ENCODE assay signal across 1 cellular context in the genomic region with DNA sequence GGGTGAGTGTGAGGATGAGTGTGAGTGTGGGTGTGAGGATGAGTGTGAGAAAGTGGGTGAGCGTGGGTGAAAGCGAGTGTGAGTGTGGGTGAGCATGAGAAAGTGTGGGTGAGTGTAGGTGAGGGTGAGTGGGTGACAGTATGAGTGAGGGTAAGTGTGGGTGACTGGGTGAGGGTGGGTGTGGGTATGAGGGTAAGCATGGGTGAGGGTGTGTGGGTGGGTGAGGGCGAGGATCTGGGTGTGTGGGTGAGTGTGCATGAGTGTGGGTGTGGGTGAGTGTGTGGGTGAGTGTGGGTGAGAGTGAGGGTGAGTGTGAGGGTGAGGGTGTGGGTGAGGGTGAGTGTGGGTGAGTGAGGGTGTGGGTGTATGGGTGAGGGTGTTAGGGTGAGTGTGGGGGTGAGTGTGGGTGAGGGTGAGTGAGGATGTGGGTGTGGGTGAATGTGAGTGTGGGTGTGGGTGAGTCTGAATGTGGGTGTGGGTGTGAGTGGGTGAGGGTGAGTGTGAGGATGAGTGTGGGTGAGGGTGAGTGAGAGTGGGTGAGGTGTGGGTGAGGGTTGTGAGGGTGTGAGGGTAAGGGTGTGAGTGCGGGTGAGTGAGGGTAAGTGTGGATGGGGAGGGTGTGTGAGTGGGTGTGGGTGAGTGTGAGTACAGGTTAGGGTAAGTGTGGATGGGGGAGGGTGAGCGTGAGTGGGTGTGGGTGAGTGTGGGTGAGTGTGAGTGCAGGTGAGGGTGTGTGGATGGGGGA.
TF ChIP-seq lines count a peak whose summit lies in the region.

No MANE protein-coding gene starts in this region.

TF ChIP-seq in HEK293, 187 proteins besides CTCF, POLR2A, EP300 and RAD21 (continued from another document):
- TF ChIP-seq, protein P1, sequence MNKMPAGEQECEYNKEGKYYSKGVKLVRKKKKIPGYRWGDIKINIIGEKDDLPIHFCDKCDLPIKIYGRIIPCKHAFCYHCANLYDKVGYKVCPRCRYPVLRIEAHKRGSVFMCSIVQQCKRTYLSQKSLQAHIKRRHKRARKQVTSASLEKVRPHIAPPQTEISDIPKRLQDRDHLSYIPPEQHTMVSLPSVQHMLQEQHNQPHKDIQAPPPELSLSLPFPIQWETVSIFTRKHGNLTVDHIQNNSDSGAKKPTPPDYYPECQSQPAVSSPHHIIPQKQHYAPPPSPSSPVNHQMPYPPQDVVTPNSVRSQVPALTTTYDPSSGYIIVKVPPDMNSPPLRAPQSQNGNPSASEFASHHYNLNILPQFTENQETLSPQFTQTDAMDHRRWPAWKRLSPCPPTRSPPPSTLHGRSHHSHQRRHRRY (tag by site-specific recombination; IDR thresholded peaks at IDR 0.05), result no peak
